ENCODE assay signal across 2 cellular contexts in the genomic region with DNA sequence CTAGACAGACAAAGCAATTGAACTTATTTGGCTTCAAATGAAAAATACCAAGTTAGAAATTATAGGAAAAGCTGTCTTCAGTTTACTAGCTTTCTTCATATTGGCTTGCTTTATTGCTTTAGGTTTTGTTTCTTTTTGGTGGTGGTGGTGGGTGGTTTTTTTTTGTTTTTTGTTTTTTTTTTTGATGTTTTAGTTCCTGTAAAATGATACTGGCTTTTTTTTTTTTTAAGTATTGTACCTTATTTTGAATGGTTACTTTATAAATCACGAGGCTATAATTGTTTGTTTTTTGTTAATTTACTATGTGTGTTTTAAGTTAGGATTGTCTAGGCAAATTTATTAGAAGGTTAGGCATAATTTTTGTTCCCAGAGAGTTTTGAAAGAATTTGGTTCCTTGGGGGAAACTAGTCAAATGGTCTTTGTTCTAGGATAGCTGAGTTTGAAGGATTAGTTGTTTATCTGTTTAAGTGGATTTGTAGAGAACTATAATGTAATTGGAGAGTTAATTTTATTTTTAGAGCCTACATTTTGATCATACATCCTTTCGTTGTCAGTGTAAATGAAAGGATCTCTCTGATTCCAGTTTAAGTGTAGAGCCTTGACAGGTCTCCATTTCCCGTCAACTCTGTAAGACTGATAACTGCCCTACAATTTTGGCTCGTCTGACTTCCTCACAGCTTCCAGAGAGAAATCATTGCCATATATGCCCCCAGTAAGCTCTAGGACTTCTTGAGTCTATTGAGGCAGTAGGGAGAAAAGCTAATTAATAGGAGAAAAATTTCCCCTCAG.
TF ChIP-seq lines count a peak whose summit lies in the region.

No MANE protein-coding gene starts in this region.

TF ChIP-seq in IMR-90, 13 proteins besides CTCF, POLR2A, EP300 and RAD21:
- TF ChIP-seq SMC3 (IDR thresholded peaks at IDR 0.05; ENCODE audit: low read depth, low read length) = no peak
- no peak for TF ChIP-seq RFX5 (IDR thresholded peaks at IDR 0.05; ENCODE audit: low read depth, low read length)
- TF ChIP-seq, protein P1, sequence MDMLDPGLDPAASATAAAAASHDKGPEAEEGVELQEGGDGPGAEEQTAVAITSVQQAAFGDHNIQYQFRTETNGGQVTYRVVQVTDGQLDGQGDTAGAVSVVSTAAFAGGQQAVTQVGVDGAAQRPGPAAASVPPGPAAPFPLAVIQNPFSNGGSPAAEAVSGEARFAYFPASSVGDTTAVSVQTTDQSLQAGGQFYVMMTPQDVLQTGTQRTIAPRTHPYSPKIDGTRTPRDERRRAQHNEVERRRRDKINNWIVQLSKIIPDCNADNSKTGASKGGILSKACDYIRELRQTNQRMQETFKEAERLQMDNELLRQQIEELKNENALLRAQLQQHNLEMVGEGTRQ (IDR thresholded peaks at IDR 0.05; ENCODE audit: low read depth, low read length) = no peak
- TF ChIP-seq ELK1 (IDR thresholded peaks at IDR 0.05; ENCODE audit: borderline replicate concordance, low read depth, low read length) = no peak
- no peak for TF ChIP-seq MAZ (IDR thresholded peaks at IDR 0.05; ENCODE audit: borderline replicate concordance, low read depth, low read length)
- TF ChIP-seq MAFK (IDR thresholded peaks at IDR 0.05; ENCODE audit: low read depth, low read length) = no peak
- TF ChIP-seq NFE2L2 (IDR thresholded peaks at IDR 0.05; ENCODE audit: low read depth, low read length) = no peak
- TF ChIP-seq MXI1 (IDR thresholded peaks at IDR 0.05; ENCODE audit: borderline replicate concordance, low read depth, low read length) = no peak
- no peak for TF ChIP-seq BHLHE40 (IDR thresholded peaks at IDR 0.05; ENCODE audit: low read depth, low read length)
- no peak for TF ChIP-seq CHD1 (IDR thresholded peaks at IDR 0.05; ENCODE audit: low read depth, low read length)
- no peak for TF ChIP-seq FOS (IDR thresholded peaks at IDR 0.05; ENCODE audit: low read depth, low read length)
- no peak for TF ChIP-seq RCOR1 (IDR thresholded peaks at IDR 0.05; ENCODE audit: insufficient replicate concordance, low read length)
- TF ChIP-seq CEBPB (IDR thresholded peaks at IDR 0.05; ENCODE audit: low read depth, low read length) = no peak

TF ChIP-seq in GM12878, 131 proteins besides CTCF, POLR2A, EP300 and RAD21:
- TF ChIP-seq ZNF384 (IDR thresholded peaks at IDR 0.05; ENCODE audit: borderline replicate concordance, low read depth, low read length) = peak; percentile 62
- TF ChIP-seq SMC3 (IDR thresholded peaks at IDR 0.05; ENCODE audit: borderline replicate concordance, low read length) = no peak
- TF ChIP-seq SPI1 (IDR thresholded peaks at IDR 0.05; ENCODE audit: borderline replicate concordance, insufficient read depth, low read depth, low read length) = 0 out of 2 replicates have a peak, but pooled peaks have one; percentile 28
- TF ChIP-seq MLLT1 (IDR thresholded peaks at IDR 0.05) = peak; percentile 67
